Comparison of ENCODE assay signal across 3 cellular contexts in genomic region chr3:19216669-19217337, GRCh38.
TF ChIP-seq lines count a peak whose summit lies in the region.

No MANE protein-coding gene starts in this region.

TF ChIP-seq in liver, 16 proteins besides CTCF, POLR2A, EP300 and RAD21:
- TF ChIP-seq EGR1 (IDR thresholded peaks at IDR 0.05; ENCODE audit: low read depth in 2 of 2) (no peak), TAF1 (conservative IDR thresholded peaks at IDR 0.05) (no peak), HNF4A (conservative IDR thresholded peaks at IDR 0.05) (peak; percentile 64 to 73), ATF3 (IDR thresholded peaks at IDR 0.05) (no peak), RXRA (IDR thresholded peaks at IDR 0.05) (peak; percentile 8 to 46), GABPA (IDR thresholded peaks at IDR 0.05 in 1 of 2, conservative IDR thresholded peaks at IDR 0.05 in 1 of 2) (no peak), REST (IDR thresholded peaks at IDR 0.05) (no peak), YY1 (IDR thresholded peaks at IDR 0.05) (peak; percentile 13), JUND (IDR thresholded peaks at IDR 0.05) (peak in 1 of 2 donors; percentile 24)

TF ChIP-seq in HepG2, 621 proteins besides CTCF, POLR2A, EP300 and RAD21:
- TF ChIP-seq SATB2 (CRISPR knock-in tag; IDR thresholded peaks at IDR 0.05): no peak
- no peak for TF ChIP-seq ATF3 (CRISPR knock-in tag; IDR thresholded peaks at IDR 0.05)
- no peak for TF ChIP-seq TARDBP (CRISPR knock-in tag; IDR thresholded peaks at IDR 0.05)
- TF ChIP-seq ATF7 (IDR thresholded peaks at IDR 0.05): no peak
- no peak for TF ChIP-seq ATF7 (CRISPR knock-in tag; IDR thresholded peaks at IDR 0.05)
- no peak for TF ChIP-seq ZBED4 (CRISPR knock-in tag; IDR thresholded peaks at IDR 0.05; ENCODE audit: borderline replicate concordance)
- TF ChIP-seq ZNF616 (CRISPR knock-in tag; IDR thresholded peaks at IDR 0.05; ENCODE audit: low read depth): no peak
- no peak for TF ChIP-seq RFX1 (IDR thresholded peaks at IDR 0.05)
- no peak for TF ChIP-seq POGZ (CRISPR knock-in tag; IDR thresholded peaks at IDR 0.05)
- TF ChIP-seq NFE2L2 (IDR thresholded peaks at IDR 0.05; ENCODE audit: low read length): no peak

TF ChIP-seq in GM23338, 12 proteins besides CTCF, POLR2A, EP300 and RAD21:
- no peak for TF ChIP-seq EZH2phosphoT487 (IDR thresholded peaks at IDR 0.05; ENCODE audit: unreplicated experiment)
- TF ChIP-seq ZNF331 (CRISPR knock-in tag; IDR thresholded peaks at IDR 0.05; ENCODE audit: low read depth): no peak
- TF ChIP-seq POLR2AphosphoS5 (IDR thresholded peaks at IDR 0.05; ENCODE audit: low read depth): no peak
- TF ChIP-seq CREB1 (CRISPR knock-in tag; IDR thresholded peaks at IDR 0.05; ENCODE audit: low read depth): no peak
- no peak for TF ChIP-seq JUNB (IDR thresholded peaks at IDR 0.05; ENCODE audit: unreplicated experiment)
- no peak for TF ChIP-seq ZNF462 (CRISPR knock-in tag; IDR thresholded peaks at IDR 0.05)
